Comparison of ENCODE assay signal across 8 cellular contexts in the genomic region with DNA sequence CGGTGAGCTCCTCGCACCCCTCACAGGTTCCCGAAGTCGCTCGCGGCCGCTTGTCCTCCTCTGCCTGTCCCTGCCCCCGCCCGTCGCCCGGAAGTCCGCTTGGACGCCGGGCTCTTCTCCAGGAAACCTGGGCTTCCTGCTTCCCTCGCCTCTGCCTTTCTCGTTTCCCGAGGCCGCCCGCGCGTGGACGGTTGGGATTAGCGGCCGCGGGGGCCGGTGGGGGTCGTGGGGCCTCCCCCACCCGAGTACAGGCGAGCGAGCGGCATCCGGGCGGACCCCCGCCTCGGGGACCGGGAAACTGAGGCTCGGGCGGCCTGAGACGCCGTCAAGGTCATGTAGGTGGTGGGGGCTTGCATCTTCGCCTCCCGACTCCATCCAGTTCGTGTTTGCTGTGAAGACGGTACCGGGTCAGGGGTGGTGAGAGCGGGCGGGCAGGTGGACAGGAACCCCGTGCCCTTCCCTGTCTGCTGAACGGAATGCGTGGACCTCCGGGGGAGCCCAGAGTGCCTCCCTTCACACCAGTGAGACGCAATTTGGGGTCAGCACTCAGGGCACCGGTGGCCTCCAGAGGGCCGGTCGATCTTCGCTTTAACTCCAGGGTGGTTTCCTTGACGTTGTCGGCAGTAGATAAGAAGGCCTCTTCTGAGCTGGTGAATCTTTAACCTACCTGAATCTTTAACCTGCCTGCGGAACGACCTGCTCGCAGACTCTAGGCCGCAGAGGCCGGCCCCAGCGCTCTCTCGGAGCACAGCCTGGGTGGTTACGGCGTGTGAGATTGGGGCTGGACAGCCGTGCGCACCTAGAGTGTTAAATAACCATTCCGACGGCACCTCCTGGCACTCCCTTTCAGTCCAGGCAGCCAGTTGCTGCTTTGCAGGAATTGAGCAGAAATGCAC. TPM values are rescaled to one million over a fixed set of nuclear protein-coding genes. Genes with fewer than 3 reads are reported as not detected.
DNase-seq lines count a peak whose midpoint lies in the region; ATAC-seq and TF ChIP-seq lines count a peak whose summit lies in the region.

No MANE protein-coding gene starts in this region.

- DNase-seq in DMS53 (lab: John Stamatoyannopoulos, UW) (peak; percentile 77), DMS53 treated with DMSO at 0.1 percent for 48 hours (lab: John Stamatoyannopoulos, UW; ENCODE audit: unreplicated experiment) (no peak), epithelial cell of esophagus (ENCODE audit: low read depth) (peak; percentile 39), aorta (peak; percentile 82 to 86), LoVo (ENCODE audit: low spot score) (no peak)
- peak in 2 of 9 donors; percentile 27 for DNase-seq in naive thymus-derived CD4-positive, alpha-beta T cell

- TF ChIP-seq CTCF in WI38 (IDR thresholded peaks at IDR 0.05; ENCODE audit: low read depth, low read length) (no peak), epithelial cell of esophagus (IDR thresholded peaks at IDR 0.05; ENCODE audit: insufficient read depth, low read depth, low read length, missing control alignments) (no peak)

- peaks cover 0 to 19% (median 0%) of the 10 kb centered on the region in 5 donors for H3K36me3 Mint-ChIP-seq in naive thymus-derived CD4-positive, alpha-beta T cell

- ATAC-seq in HG02981 (IDR thresholded peaks at IDR 0.05; ENCODE audit: unreplicated experiment) (peak; percentile 21), aorta (ENCODE audit: low FRiP score) (peak; percentile 5)
- ATAC-seq in naive thymus-derived CD4-positive, alpha-beta T cell: no peak

- no peaks in the 10 kb centered on the region for H3K9me3 ChIP-seq in naive thymus-derived CD4-positive, alpha-beta T cell (ENCODE audit: control insufficient read depth in 2 of 3, low read length in 3 of 3)
- no peaks in the 10 kb centered on the region for H3K9me3 ChIP-seq in aorta (ENCODE audit: control insufficient read depth, low read length)

- no peaks in the 10 kb centered on the region for H3K27me3 ChIP-seq in naive thymus-derived CD4-positive, alpha-beta T cell (ENCODE audit: control insufficient read depth in 2 of 2, insufficient read depth in 2 of 2, low read length in 2 of 2)
- no peaks in the 10 kb centered on the region for H3K27me3 ChIP-seq in aorta (ENCODE audit: control insufficient read depth in 1 of 2, insufficient read depth in 2 of 2, low read length in 1 of 2)

- 0% methylated on average over 62 to 71 of the region's 71 CpGs for WGBS in aorta, 2 donors

- H3K4me1 Mint-ChIP-seq in naive thymus-derived CD4-positive, alpha-beta T cell: peaks cover 42 to 75% (median 61%) of the 10 kb centered on the region in 7 donors

- peak overlapping the region; percentile 97 for H3K27ac ChIP-seq in naive thymus-derived CD4-positive, alpha-beta T cell (ENCODE audit: low read depth, low read length)
- peak overlapping the region; percentile 58 to 88 for H3K27ac ChIP-seq in aorta (ENCODE audit: low read depth in 1 of 2, low read length in 2 of 2)

- intact Hi-C loops in naive thymus-derived CD4-positive, alpha-beta T cell (cut with micrococcal nuclease): loop anchor here (1.0 to 10.0 kb wide), 17 partner anchors 20 to 1348 kb away; partner anchors contain the start of genes C1orf35 (in 2 of the 2), GUK1 (in 2 of the 2), JMJD4 (in 2 of the 2) and MRPL55 (in 2 of the 2)
- intact Hi-C loops in aorta (cut with DNase I): loop anchor here (2.0 to 10.0 kb wide), 3 partner anchors 26 to 738 kb away; partner anchors contain the start of gene MRPL55 (in 1 of the 2)

- H3K4me3 ChIP-seq in WI38 (ENCODE audit: low read depth, low read length) (peak overlapping the region; percentile 97), epithelial cell of esophagus (ENCODE audit: low read length) (peak overlapping the region; percentile 95), aorta (ENCODE audit: low read length in 2 of 2) (peak overlapping the region; percentile 36 to 96)
- peak overlapping the region; percentile 87 for H3K4me3 ChIP-seq in naive thymus-derived CD4-positive, alpha-beta T cell (ENCODE audit: low read length)

- H3K27me3 Mint-ChIP-seq in naive thymus-derived CD4-positive, alpha-beta T cell: no peaks in the 10 kb centered on the region

- no peaks in the 10 kb centered on the region for H3K9me3 Mint-ChIP-seq in naive thymus-derived CD4-positive, alpha-beta T cell

- H3K27ac Mint-ChIP-seq in naive thymus-derived CD4-positive, alpha-beta T cell: peak overlapping the region; percentile 76 to 97 (median 95)

- peaks cover 0 to 11% (median 0%) of the 10 kb centered on the region in 3 experiments for H3K36me3 ChIP-seq in naive thymus-derived CD4-positive, alpha-beta T cell (ENCODE audit: control insufficient read depth in 2 of 3, insufficient read depth in 3 of 3, low read length in 3 of 3)
- no peaks in the 10 kb centered on the region for H3K36me3 ChIP-seq in aorta (ENCODE audit: control insufficient read depth in 1 of 2, insufficient read depth in 2 of 2, low read length in 1 of 2)

- H3K4me1 ChIP-seq in naive thymus-derived CD4-positive, alpha-beta T cell (ENCODE audit: control insufficient read depth in 2 of 2, insufficient read depth in 2 of 2, low read length in 2 of 2): peaks cover 50 to 52% of the 10 kb centered on the region in 2 donors
- H3K4me1 ChIP-seq in aorta (ENCODE audit: control insufficient read depth in 1 of 2, insufficient read depth in 2 of 2, low read length in 2 of 2): peaks cover 2 to 10% of the 10 kb centered on the region in 2 donors

- peak overlapping the region; percentile 89 to 97 (median 95) for H3K4me3 Mint-ChIP-seq in naive thymus-derived CD4-positive, alpha-beta T cell

- POLR2A ChIA-PET in naive thymus-derived CD4-positive, alpha-beta T cell (lab: Charles Lee): interaction anchor here (0.6 to 2.5 kb wide), 18 partner anchors 9 to 403 kb away, joined by 3 to 10 read pairs (median 6); partner anchors contain the start of genes C1orf35, GUK1, IBA57 and MRPL55

- CTCF ChIA-PET in naive thymus-derived CD4-positive, alpha-beta T cell (lab: Charles Lee): interaction anchor here (1.4 kb wide), 1 partner anchor 26 kb away, joined by 3 read pairs; the partner anchor contains the start of gene MRPL55

RNA-seq across cellular contexts. Expression of gene ARF1, which starts 0.7 kb away (rescaled TPM):
- total RNA-seq in naive thymus-derived CD4-positive, alpha-beta T cell: 100 to 1,000 TPM; 198 to 390 (median 259) TPM
- 100 to 1,000 TPM; 382 to 434 TPM for polyA plus RNA-seq in naive thymus-derived CD4-positive, alpha-beta T cell
- total RNA-seq in aorta: 100 to 1,000 TPM; 291 to 356 TPM
- polyA plus RNA-seq in aorta: 100 to 1,000 TPM; 232 to 349 TPM

RNA-seq across cellular contexts. Expression of gene C1orf35, which starts 19.9 kb away (rescaled TPM):
- 10 to 100 TPM; 16.8 to 31.8 (median 27.8) TPM for total RNA-seq in naive thymus-derived CD4-positive, alpha-beta T cell
- 10 to 100 TPM; 21.9 to 33.0 TPM for polyA plus RNA-seq in naive thymus-derived CD4-positive, alpha-beta T cell
- total RNA-seq in aorta: 10 to 100 TPM in 1 of 2 donors, 1 to 10 TPM in 1; 7.9 to 11.4 TPM
- polyA plus RNA-seq in aorta: 10 to 100 TPM in 1 of 2 donors, 1 to 10 TPM in 1; 3.6 to 36.2 TPM

RNA-seq across cellular contexts. Expression of gene MRPL55, which starts 25.9 kb away (rescaled TPM):
- 10 to 100 TPM; 34.3 to 79.3 (median 65.2) TPM for total RNA-seq in naive thymus-derived CD4-positive, alpha-beta T cell
- 100 to 1,000 TPM; 132 to 149 TPM for polyA plus RNA-seq in naive thymus-derived CD4-positive, alpha-beta T cell
- total RNA-seq in aorta: 10 to 100 TPM; 27.4 to 35.4 TPM
- polyA plus RNA-seq in aorta: 100 to 1,000 TPM in 1 of 2 donors, 10 to 100 TPM in 1; 41.8 to 152 TPM

RNA-seq across cellular contexts. Expression of gene GUK1, which starts 56.9 kb away (rescaled TPM):
- total RNA-seq in naive thymus-derived CD4-positive, alpha-beta T cell: 100 to 1,000 TPM; 145 to 309 (median 279) TPM
- polyA plus RNA-seq in naive thymus-derived CD4-positive, alpha-beta T cell: 100 to 1,000 TPM; 278 to 315 TPM
- 100 to 1,000 TPM; 247 to 248 TPM for total RNA-seq in aorta
- polyA plus RNA-seq in aorta: 100 to 1,000 TPM; 660 to 973 TPM

Comparison
In these comparisons a context has a peak if more than half of its experiments do, and no peak if none do; other contexts are left out.
1. DNase-seq: peak in DMS53 (single experiment), epithelial cell of esophagus (single experiment) and aorta (2 of 2); none in DMS53 treated with DMSO at 0.1 percent for 48 hours (single experiment) and LoVo (single experiment).
2. Peak in every context shown above with its lines, with median percentiles within 50 percentile points of each other: H3K4me3 ChIP-seq.